ENCODE assay signal across 11 cellular contexts in the genomic region with DNA sequence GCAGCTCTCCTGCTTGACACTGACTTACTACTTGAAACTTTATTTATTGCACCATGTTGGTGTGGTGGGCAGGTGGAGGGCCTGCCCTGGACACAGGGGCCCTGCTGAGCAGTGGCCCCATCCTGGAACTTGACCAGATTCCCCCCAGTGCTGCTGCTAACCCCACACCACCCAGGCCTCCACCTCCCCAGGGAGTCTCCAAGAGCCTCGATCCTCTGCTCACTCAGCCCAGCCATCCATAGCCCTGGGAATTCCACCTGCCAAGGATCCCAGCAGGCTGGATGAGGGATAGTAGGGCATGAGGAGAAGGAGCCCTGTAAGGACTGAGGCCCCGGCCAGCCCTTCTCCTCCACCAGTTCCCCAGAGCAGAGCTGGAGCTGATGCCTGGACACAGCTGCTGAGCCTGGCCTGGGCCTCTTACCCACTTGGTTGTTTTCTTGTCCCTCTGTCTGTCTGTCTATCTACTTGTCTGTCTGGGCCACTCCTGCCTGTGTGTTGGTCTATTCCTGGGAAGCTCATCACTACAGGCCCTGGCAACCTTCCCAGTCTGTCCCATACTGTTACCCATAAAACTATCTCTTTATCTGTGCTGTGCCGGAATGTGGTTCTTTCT. TPM values are rescaled to one million over a fixed set of nuclear protein-coding genes. Genes with fewer than 3 reads are reported as not detected.
DNase-seq lines count a peak whose midpoint lies in the region; ATAC-seq and TF ChIP-seq lines count a peak whose summit lies in the region.
"Had no signal": no experiment of that assay in that cellular context is flagged by ENCODE, and none has a peak within 500 bp of the region (broad histone marks: within the 10 kb centered on the region; RNA-seq: fewer than 3 reads in every experiment).

No MANE protein-coding gene starts in this region.

- no peak overlapping the region for H3K56ac ChIP-seq in mesendoderm (ENCODE audit: low read length)

- no peak overlapping the region for H2BK5ac ChIP-seq in mesendoderm (ENCODE audit: low read length)

- peaks cover 60% of the 10 kb centered on the region for H3K4me1 ChIP-seq in BLaER1
- peaks cover 17 to 33% of the 10 kb centered on the region in 2 experiments for H3K4me1 ChIP-seq in HCT116 (ENCODE audit: control insufficient read depth in 1 of 2, insufficient read depth in 2 of 2, low read length in 2 of 2)
- no peaks in the 10 kb centered on the region for H3K4me1 ChIP-seq in mesendoderm (ENCODE audit: control insufficient read depth, low read depth, low read length)

- TF ChIP-seq POLR2A in HCT116 (IDR thresholded peaks at IDR 0.05; ENCODE audit: borderline replicate concordance, extremely low read depth, insufficient read depth, insufficient read length), result no peak

- H3K36me3 ChIP-seq in BLaER1 (peaks cover 24% of the 10 kb centered on the region), HCT116 (ENCODE audit: control insufficient read depth in 1 of 2, insufficient read depth in 2 of 2, low read length in 2 of 2) (no peaks in the 10 kb centered on the region), mesendoderm (ENCODE audit: control insufficient read depth, insufficient read depth, low read length) (peaks cover 5% of the 10 kb centered on the region)
- H3K36me3 ChIP-seq: tibial nerve had no signal

- H2BK120ac ChIP-seq in mesendoderm (ENCODE audit: low read depth, low read length), result no peak overlapping the region

- no peak overlapping the region for H4K8ac ChIP-seq in mesendoderm (ENCODE audit: low read depth, low read length)

- no peak overlapping the region for H3K4ac ChIP-seq in mesendoderm (ENCODE audit: low read depth, low read length)

- H3K79me1 ChIP-seq in mesendoderm (ENCODE audit: low read length), result peaks cover 5% of the 10 kb centered on the region

- POLR2A ChIA-PET in HCT116 (lab: Charles Lee), result interaction anchor here (0.8 to 1.6 kb wide), 2 partner anchors 11 to 20 kb away, joined by 3 to 4 read pairs; no protein-coding TSS in a partner anchor

- RAD21 ChIA-PET in HCT116 (lab: Charles Lee; ENCODE audit: low non-redundant PET in 1 of 2, low total read pairs in 2 of 2, uncharacterized antibody in 2 of 2, unreplicated experiment in 2 of 2), result no interaction called here

- H2BK15ac ChIP-seq in mesendoderm (replicated peaks; ENCODE audit: low read depth), result no peak overlapping the region

- H3K79me2 ChIP-seq in HCT116 (ENCODE audit: insufficient read depth, low read length), result no peaks in the 10 kb centered on the region
- H3K79me2 ChIP-seq in mesendoderm (ENCODE audit: control insufficient read depth, insufficient read depth, low read length), result peaks cover 7% of the 10 kb centered on the region

- TF ChIP-seq CTCF in HCT116 (IDR thresholded peaks at IDR 0.05 in 2 of 3, conservative IDR thresholded peaks at IDR 0.05 in 1 of 3; ENCODE audit: borderline replicate concordance in 1 of 3, insufficient read depth in 1 of 3, low read depth in 2 of 3, low read length in 2 of 3), result no peak
- no peak for TF ChIP-seq CTCF in brain (conservative IDR thresholded peaks at IDR 0.05)
- no peak for TF ChIP-seq CTCF in osteocyte (IDR thresholded peaks at IDR 0.05)

- no peak for DNase-seq in HCT116 (ENCODE audit: low read depth, low spot score)
- no peak for DNase-seq in osteocyte (ENCODE audit: extremely low spot score, unreplicated experiment)
- DNase-seq in mesendoderm, result no peak
- DNase-seq: NCI-H748 treated with DMSO at 0.1 percent for 48 hours, nucleus accumbens had no signal

- no peak for ATAC-seq in HCT116
- ATAC-seq in GM21619 (IDR thresholded peaks at IDR 0.05; ENCODE audit: unreplicated experiment), result no peak
- no peak for ATAC-seq in HG02970 (IDR thresholded peaks at IDR 0.05; ENCODE audit: low FRiP score, unreplicated experiment)

- peaks cover 32% of the 10 kb centered on the region for H3K27me3 Mint-ChIP-seq in brain
- no peaks in the 10 kb centered on the region for H3K27me3 Mint-ChIP-seq in osteocyte (ENCODE audit: unreplicated experiment)

- H3K4me2 ChIP-seq in BLaER1, result peak overlapping the region; percentile 88; the same call in 1 of the 2 replicates
- no peak overlapping the region for H3K4me2 ChIP-seq in HCT116 (ENCODE audit: low read length)
- no peak overlapping the region for H3K4me2 ChIP-seq in mesendoderm (ENCODE audit: low read length)

- H3K4me3 ChIP-seq in BLaER1 (no peak overlapping the region; the same call in 1 of the 2 replicates), HCT116 (replicated peaks in 1 of 2; ENCODE audit: low read depth in 1 of 2, low read length in 2 of 2) (no peak overlapping the region), mesendoderm (ENCODE audit: low read length) (no peak overlapping the region)
- H3K4me3 ChIP-seq: HAP-1, tibial nerve had no signal

- no peak overlapping the region for H4K5ac ChIP-seq in mesendoderm (ENCODE audit: low read length)

- H3K23ac ChIP-seq in mesendoderm (ENCODE audit: low read length), result no peak overlapping the region

- H3K27ac Mint-ChIP-seq in brain (peak overlapping the region; percentile 8 to 84 (median 28)), osteocyte (ENCODE audit: unreplicated experiment) (no peak overlapping the region)

- H3K36me3 Mint-ChIP-seq in brain (peaks cover 18% of the 10 kb centered on the region), osteocyte (ENCODE audit: unreplicated experiment) (peaks cover 18% of the 10 kb centered on the region)

- peaks cover 34% of the 10 kb centered on the region; the same call in 1 of the 2 replicates for H4K20me1 ChIP-seq in BLaER1
- H4K20me1 ChIP-seq in HCT116 (ENCODE audit: insufficient read depth), result no peaks in the 10 kb centered on the region

- CTCF ChIA-PET in HCT116 (lab: Charles Lee), result interaction anchor here (2.5 kb wide), 1 partner anchor 15 kb away, joined by 6 read pairs; no protein-coding TSS in a partner anchor

- peaks cover 78% of the 10 kb centered on the region for H3K4me1 Mint-ChIP-seq in brain
- H3K4me1 Mint-ChIP-seq in osteocyte (ENCODE audit: unreplicated experiment), result peaks cover 69% of the 10 kb centered on the region

- no peaks in the 10 kb centered on the region for H3K9me3 ChIP-seq in BLaER1
- no peaks in the 10 kb centered on the region for H3K9me3 ChIP-seq in HCT116 (ENCODE audit: control insufficient read depth in 1 of 2, insufficient read depth in 1 of 2, low read depth in 1 of 2, low read length in 2 of 2)
- H3K9me3 ChIP-seq: HAP-1, tibial nerve had no signal

- H3K9me3 Mint-ChIP-seq in brain (no peaks in the 10 kb centered on the region), osteocyte (ENCODE audit: unreplicated experiment) (no peaks in the 10 kb centered on the region)

- no peak overlapping the region for H3K18ac ChIP-seq in mesendoderm (ENCODE audit: low read length)

- BruUV-seq in HCT116 (replicated peaks; lab: Mats Ljungman, UMichigan), result no TSS peak

- peak overlapping the region; percentile 67 to 94 (median 70) for H3K4me3 Mint-ChIP-seq in brain
- H3K4me3 Mint-ChIP-seq in osteocyte (ENCODE audit: unreplicated experiment), result peak overlapping the region; percentile 56

- H3K27ac ChIP-seq in BLaER1 (no peak overlapping the region), HCT116 (ENCODE audit: low read depth, low read length) (no peak overlapping the region), mesendoderm (ENCODE audit: low read depth, low read length) (no peak overlapping the region)
- H3K27ac ChIP-seq: tibial nerve had no signal

- no CpG with 5 or more reads among the region's 3 CpGs for WGBS in mesendoderm (ENCODE audit: extremely low coverage, insufficient coverage, low lambda C conversion rate)

- H2AK5ac ChIP-seq in mesendoderm (ENCODE audit: low read length), result no peak overlapping the region

- no peaks in the 10 kb centered on the region for H3K9me2 ChIP-seq in HCT116 (ENCODE audit: insufficient read depth)

- H2AFZ ChIP-seq in HCT116 (ENCODE audit: low read depth, low read length, poor library complexity, severe bottlenecking), result no peak overlapping the region

- no peak for TF ChIP-seq RAD21 in HCT116 (IDR thresholded peaks at IDR 0.05; ENCODE audit: low read depth)

- H3K9ac ChIP-seq in BLaER1 (0 out of 2 replicates have a peak overlapping the region, but pooled peaks have one; percentile 27), HCT116 (ENCODE audit: low read length) (no peak overlapping the region), mesendoderm (ENCODE audit: low read length) (no peak overlapping the region)

- intact Hi-C loops in HCT116 (cut with micrococcal nuclease), result no loop called here

- H3K27me3 ChIP-seq in BLaER1, result no peaks in the 10 kb centered on the region
- H3K27me3 ChIP-seq in HCT116 (ENCODE audit: insufficient read depth, low read length), result no peaks in the 10 kb centered on the region
- H3K27me3 ChIP-seq in mesendoderm (ENCODE audit: insufficient read depth, low read length, poor library complexity), result no peaks in the 10 kb centered on the region

TF ChIP-seq in HCT116, 20 proteins besides CTCF, POLR2A, EP300 and RAD21:
- TF ChIP-seq POLR2AphosphoS5 (IDR thresholded peaks at IDR 0.05; ENCODE audit: low read depth, low read length) (0 out of 2 replicates have a peak, but pooled peaks have one; percentile 7), SRF (IDR thresholded peaks at IDR 0.05; ENCODE audit: low read depth) (no peak), EZH2phosphoT487 (IDR thresholded peaks at IDR 0.05; ENCODE audit: borderline replicate concordance) (no peak)
- TF ChIP-seq, protein P1, sequence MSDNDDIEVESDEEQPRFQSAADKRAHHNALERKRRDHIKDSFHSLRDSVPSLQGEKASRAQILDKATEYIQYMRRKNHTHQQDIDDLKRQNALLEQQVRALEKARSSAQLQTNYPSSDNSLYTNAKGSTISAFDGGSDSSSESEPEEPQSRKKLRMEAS (IDR thresholded peaks at IDR 0.05), result no peak

RNA-seq across cellular contexts. Expression of a gene that starts 2.8 kb away (rescaled TPM):
- 58.9 TPM for total RNA-seq in HCT116 (2021; ENCODE audit: unreplicated experiment)
- polyA plus RNA-seq in HCT116 (2012), result 70.2 and 93.5 TPM in 2 replicates
- 16.9 TPM for polyA plus RNA-seq in brain (ENCODE audit: insufficient read depth, low read depth, low replicate concordance)
- 33.3 and 39.3 TPM in 2 replicates for total RNA-seq in osteocyte
- polyA plus RNA-seq in mesendoderm (2013, experiment 1 of 2), result 28.1 TPM
- polyA plus RNA-seq in mesendoderm (2013, experiment 2 of 2), result 29.2 TPM

RNA-seq across cellular contexts. Expression of a gene that starts 26.9 kb away (rescaled TPM):
- total RNA-seq in HCT116 (2021; ENCODE audit: unreplicated experiment) (1.5 TPM), osteocyte (0.39 and 0.54 TPM in 2 replicates)
- 1.0 and 1.2 TPM in 2 replicates for polyA plus RNA-seq in HCT116 (2012)
- 6.8 TPM for polyA plus RNA-seq in brain (ENCODE audit: insufficient read depth, low read depth, low replicate concordance)
- 0.01 TPM for polyA plus RNA-seq in mesendoderm (2013, experiment 1 of 2)
- not detected for polyA plus RNA-seq in mesendoderm (2013, experiment 2 of 2)
